In the genomic region with DNA sequence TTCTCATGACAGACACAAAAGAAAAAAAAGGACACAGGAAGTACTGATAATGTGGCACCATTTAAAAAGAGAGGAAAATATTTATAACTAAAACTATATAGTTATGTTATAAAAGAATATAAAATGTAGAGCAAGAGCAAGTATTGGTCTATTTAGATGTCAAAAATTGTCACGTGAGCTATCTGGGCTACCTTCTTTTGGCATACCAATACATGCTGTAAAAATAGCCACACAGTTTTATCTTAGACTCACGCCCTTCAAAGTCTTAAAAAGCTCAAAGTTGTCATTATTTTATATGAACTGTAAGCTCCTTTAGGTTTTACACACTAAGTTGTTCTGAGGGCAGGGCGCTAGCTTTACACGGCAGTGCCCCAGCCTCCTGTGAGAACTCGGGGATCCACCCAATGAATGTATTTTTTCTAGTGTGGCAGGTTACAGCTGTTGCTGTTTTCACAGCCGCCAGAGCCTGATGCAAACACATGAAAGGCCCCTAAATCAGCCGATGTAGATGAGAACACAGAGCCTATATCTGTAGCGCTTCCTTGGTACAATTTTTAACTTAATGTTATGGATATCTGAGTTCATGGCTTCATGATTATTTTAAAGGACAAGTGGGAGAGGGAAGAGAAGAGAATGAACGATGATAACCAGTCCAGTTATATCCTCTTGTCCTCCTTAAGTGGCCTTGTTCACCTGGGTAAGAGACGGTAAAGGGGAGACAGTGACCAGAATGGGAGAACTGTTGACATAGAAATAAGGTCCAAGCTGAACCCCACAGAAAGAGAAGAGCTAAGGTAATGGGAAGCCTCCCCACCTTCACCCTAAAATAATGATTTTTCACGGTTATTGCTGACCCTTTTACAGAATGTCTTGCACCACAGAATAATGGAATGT, we compare ENCODE assay signal across 1 cellular context.
TF ChIP-seq lines count a peak whose summit lies in the region.

No MANE protein-coding gene starts in this region.

TF ChIP-seq in K562, 482 proteins besides CTCF, POLR2A, EP300 and RAD21 (continued from another document and continues in another):
- TF ChIP-seq, protein P1, sequence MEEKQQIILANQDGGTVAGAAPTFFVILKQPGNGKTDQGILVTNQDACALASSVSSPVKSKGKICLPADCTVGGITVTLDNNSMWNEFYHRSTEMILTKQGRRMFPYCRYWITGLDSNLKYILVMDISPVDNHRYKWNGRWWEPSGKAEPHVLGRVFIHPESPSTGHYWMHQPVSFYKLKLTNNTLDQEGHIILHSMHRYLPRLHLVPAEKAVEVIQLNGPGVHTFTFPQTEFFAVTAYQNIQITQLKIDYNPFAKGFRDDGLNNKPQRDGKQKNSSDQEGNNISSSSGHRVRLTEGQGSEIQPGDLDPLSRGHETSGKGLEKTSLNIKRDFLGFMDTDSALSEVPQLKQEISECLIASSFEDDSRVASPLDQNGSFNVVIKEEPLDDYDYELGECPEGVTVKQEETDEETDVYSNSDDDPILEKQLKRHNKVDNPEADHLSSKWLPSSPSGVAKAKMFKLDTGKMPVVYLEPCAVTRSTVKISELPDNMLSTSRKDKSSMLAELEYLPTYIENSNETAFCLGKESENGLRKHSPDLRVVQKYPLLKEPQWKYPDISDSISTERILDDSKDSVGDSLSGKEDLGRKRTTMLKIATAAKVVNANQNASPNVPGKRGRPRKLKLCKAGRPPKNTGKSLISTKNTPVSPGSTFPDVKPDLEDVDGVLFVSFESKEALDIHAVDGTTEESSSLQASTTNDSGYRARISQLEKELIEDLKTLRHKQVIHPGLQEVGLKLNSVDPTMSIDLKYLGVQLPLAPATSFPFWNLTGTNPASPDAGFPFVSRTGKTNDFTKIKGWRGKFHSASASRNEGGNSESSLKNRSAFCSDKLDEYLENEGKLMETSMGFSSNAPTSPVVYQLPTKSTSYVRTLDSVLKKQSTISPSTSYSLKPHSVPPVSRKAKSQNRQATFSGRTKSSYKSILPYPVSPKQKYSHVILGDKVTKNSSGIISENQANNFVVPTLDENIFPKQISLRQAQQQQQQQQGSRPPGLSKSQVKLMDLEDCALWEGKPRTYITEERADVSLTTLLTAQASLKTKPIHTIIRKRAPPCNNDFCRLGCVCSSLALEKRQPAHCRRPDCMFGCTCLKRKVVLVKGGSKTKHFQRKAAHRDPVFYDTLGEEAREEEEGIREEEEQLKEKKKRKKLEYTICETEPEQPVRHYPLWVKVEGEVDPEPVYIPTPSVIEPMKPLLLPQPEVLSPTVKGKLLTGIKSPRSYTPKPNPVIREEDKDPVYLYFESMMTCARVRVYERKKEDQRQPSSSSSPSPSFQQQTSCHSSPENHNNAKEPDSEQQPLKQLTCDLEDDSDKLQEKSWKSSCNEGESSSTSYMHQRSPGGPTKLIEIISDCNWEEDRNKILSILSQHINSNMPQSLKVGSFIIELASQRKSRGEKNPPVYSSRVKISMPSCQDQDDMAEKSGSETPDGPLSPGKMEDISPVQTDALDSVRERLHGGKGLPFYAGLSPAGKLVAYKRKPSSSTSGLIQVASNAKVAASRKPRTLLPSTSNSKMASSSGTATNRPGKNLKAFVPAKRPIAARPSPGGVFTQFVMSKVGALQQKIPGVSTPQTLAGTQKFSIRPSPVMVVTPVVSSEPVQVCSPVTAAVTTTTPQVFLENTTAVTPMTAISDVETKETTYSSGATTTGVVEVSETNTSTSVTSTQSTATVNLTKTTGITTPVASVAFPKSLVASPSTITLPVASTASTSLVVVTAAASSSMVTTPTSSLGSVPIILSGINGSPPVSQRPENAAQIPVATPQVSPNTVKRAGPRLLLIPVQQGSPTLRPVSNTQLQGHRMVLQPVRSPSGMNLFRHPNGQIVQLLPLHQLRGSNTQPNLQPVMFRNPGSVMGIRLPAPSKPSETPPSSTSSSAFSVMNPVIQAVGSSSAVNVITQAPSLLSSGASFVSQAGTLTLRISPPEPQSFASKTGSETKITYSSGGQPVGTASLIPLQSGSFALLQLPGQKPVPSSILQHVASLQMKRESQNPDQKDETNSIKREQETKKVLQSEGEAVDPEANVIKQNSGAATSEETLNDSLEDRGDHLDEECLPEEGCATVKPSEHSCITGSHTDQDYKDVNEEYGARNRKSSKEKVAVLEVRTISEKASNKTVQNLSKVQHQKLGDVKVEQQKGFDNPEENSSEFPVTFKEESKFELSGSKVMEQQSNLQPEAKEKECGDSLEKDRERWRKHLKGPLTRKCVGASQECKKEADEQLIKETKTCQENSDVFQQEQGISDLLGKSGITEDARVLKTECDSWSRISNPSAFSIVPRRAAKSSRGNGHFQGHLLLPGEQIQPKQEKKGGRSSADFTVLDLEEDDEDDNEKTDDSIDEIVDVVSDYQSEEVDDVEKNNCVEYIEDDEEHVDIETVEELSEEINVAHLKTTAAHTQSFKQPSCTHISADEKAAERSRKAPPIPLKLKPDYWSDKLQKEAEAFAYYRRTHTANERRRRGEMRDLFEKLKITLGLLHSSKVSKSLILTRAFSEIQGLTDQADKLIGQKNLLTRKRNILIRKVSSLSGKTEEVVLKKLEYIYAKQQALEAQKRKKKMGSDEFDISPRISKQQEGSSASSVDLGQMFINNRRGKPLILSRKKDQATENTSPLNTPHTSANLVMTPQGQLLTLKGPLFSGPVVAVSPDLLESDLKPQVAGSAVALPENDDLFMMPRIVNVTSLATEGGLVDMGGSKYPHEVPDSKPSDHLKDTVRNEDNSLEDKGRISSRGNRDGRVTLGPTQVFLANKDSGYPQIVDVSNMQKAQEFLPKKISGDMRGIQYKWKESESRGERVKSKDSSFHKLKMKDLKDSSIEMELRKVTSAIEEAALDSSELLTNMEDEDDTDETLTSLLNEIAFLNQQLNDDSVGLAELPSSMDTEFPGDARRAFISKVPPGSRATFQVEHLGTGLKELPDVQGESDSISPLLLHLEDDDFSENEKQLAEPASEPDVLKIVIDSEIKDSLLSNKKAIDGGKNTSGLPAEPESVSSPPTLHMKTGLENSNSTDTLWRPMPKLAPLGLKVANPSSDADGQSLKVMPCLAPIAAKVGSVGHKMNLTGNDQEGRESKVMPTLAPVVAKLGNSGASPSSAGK (IDR thresholded peaks at IDR 0.05): peak; percentile 19; the same call in 1 of the 2 replicates
- TF ChIP-seq CBFA2T3 (IDR thresholded peaks at IDR 0.05) (no peak), SMAD4 (CRISPR knock-in tag; conservative IDR thresholded peaks at IDR 0.05) (0 out of 2 replicates have a peak, but pooled peaks have one; percentile 38), NFYB (IDR thresholded peaks at IDR 0.05; ENCODE audit: extremely low read depth, insufficient read length) (no peak), DIDO1 (tag; IDR thresholded peaks at IDR 0.05; ENCODE audit: low read depth) (no peak), FUS (optimal IDR thresholded peaks at IDR 0.05; ENCODE audit: low read depth, low read length) (no peak), BCOR (IDR thresholded peaks at IDR 0.05) (no peak), ZC3H11A (IDR thresholded peaks at IDR 0.05; ENCODE audit: low read depth, low read length) (no peak), POLR2H (tag; IDR thresholded peaks at IDR 0.05; ENCODE audit: low read depth) (peak; percentile 77), SNIP1 (IDR thresholded peaks at IDR 0.05; ENCODE audit: low read depth) (no peak), SRSF1 (IDR thresholded peaks at IDR 0.05; ENCODE audit: low read depth, low read length) (no peak), DEAF1 (CRISPR knock-in tag; IDR thresholded peaks at IDR 0.05) (no peak), ZFP30 (CRISPR knock-in tag; IDR thresholded peaks at IDR 0.05; ENCODE audit: borderline replicate concordance) (no peak), GTF2B (IDR thresholded peaks at IDR 0.05; ENCODE audit: extremely low read depth, insufficient read length) (no peak), NBN (IDR thresholded peaks at IDR 0.05; ENCODE audit: low read depth) (no peak), FOSL1 (tag; conservative IDR thresholded peaks at IDR 0.05) (no peak), ZNF584 (CRISPR knock-in tag; IDR thresholded peaks at IDR 0.05; ENCODE audit: low read depth) (peak; percentile 79), ZNF79 (CRISPR knock-in tag; IDR thresholded peaks at IDR 0.05; ENCODE audit: low read depth) (no peak), ZKSCAN8 (CRISPR knock-in tag; IDR thresholded peaks at IDR 0.05) (peak; percentile 60; the same call in 1 of the 2 replicates), FOXK1 (CRISPR knock-in tag; IDR thresholded peaks at IDR 0.05; ENCODE audit: borderline replicate concordance) (no peak), GABPA (tag; conservative IDR thresholded peaks at IDR 0.05; ENCODE audit: low read depth) (peak; percentile 23), ZNF121 (CRISPR knock-in tag; conservative IDR thresholded peaks at IDR 0.05) (no peak), RB1 (IDR thresholded peaks at IDR 0.05; ENCODE audit: low read depth) (no peak), PHTF2 (CRISPR knock-in tag; IDR thresholded peaks at IDR 0.05) (no peak), RAD51 (IDR thresholded peaks at IDR 0.05; ENCODE audit: borderline replicate concordance, low read depth) (peak; percentile 37; the same call in 1 of the 2 replicates), WHSC1 (IDR thresholded peaks at IDR 0.05; ENCODE audit: low read length) (no peak), YBX1 (IDR thresholded peaks at IDR 0.05) (no peak), LCOR (CRISPR knock-in tag; IDR thresholded peaks at IDR 0.05) (no peak), E2F6 (IDR thresholded peaks at IDR 0.05; ENCODE audit: borderline replicate concordance in 1 of 2, extremely low read depth in 1 of 2, insufficient read depth in 1 of 2, insufficient read length in 1 of 2, low read depth in 1 of 2, low read length in 1 of 2, poor library complexity in 1 of 2, severe bottlenecking in 1 of 2) (no peak), ZKSCAN3 (CRISPR knock-in tag; IDR thresholded peaks at IDR 0.05) (no peak), SP1 (CRISPR knock-in tag; IDR thresholded peaks at IDR 0.05) (no peak), SMAD3 (CRISPR knock-in tag; conservative IDR thresholded peaks at IDR 0.05) (0 out of 2 replicates have a peak, but pooled peaks have one; percentile 52), CC2D1A (IDR thresholded peaks at IDR 0.05) (no peak), TFAP4 (CRISPR knock-in tag; IDR thresholded peaks at IDR 0.05; ENCODE audit: borderline replicate concordance) (peak; percentile 17; the same call in 1 of the 2 replicates), ZNF165 (CRISPR knock-in tag; IDR thresholded peaks at IDR 0.05; ENCODE audit: borderline replicate concordance) (no peak), MAFK (IDR thresholded peaks at IDR 0.05; ENCODE audit: low read length) (no peak)
- TF ChIP-seq, protein P2, sequence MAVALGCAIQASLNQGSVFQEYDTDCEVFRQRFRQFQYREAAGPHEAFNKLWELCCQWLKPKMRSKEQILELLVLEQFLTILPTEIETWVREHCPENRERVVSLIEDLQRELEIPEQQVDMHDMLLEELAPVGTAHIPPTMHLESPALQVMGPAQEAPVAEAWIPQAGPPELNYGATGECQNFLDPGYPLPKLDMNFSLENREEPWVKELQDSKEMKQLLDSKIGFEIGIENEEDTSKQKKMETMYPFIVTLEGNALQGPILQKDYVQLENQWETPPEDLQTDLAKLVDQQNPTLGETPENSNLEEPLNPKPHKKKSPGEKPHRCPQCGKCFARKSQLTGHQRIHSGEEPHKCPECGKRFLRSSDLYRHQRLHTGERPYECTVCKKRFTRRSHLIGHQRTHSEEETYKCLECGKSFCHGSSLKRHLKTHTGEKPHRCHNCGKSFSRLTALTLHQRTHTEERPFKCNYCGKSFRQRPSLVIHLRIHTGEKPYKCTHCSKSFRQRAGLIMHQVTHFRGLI (CRISPR knock-in tag; IDR thresholded peaks at IDR 0.05): peak; percentile 45; the same call in 1 of the 2 replicates
- TF ChIP-seq, protein P3, sequence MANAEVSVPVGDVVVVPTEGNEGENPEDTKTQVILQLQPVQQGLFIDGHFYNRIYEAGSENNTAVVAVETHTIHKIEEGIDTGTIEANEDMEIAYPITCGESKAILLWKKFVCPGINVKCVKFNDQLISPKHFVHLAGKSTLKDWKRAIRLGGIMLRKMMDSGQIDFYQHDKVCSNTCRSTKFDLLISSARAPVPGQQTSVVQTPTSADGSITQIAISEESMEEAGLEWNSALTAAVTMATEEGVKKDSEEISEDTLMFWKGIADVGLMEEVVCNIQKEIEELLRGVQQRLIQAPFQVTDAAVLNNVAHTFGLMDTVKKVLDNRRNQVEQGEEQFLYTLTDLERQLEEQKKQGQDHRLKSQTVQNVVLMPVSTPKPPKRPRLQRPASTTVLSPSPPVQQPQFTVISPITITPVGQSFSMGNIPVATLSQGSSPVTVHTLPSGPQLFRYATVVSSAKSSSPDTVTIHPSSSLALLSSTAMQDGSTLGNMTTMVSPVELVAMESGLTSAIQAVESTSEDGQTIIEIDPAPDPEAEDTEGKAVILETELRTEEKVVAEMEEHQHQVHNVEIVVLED (CRISPR knock-in tag; IDR thresholded peaks at IDR 0.05): peak; percentile 13; the same call in 1 of the 2 replicates
